13 cellular contexts compared by ENCODE assay signal in the genomic region with DNA sequence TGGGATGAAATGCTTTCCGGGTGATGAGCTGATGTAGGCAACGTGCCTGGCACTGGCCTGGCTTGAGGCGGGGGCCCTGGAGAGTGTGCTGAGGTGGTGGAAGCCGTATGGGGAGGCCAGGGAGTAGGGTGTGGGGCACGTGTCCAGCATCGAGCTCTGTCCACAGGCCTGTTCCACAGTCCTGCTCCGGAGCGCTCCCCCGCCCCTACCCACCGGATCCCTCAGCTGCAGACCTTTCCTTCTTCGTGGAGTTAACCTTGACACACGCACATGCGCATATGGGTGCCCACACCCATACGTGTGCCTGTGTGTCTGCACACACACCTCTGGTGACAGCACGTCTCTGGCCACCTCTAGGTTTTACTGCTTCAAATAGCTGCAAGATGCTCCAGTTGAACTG. TPM values are rescaled to one million over a fixed set of nuclear protein-coding genes. Genes with fewer than 3 reads are reported as not detected.
DNase-seq lines count a peak whose midpoint lies in the region; ATAC-seq, FAIRE-seq and TF ChIP-seq lines count a peak whose summit lies in the region.
"Had no signal": no experiment of that assay in that cellular context is flagged by ENCODE, and none has a peak within 500 bp of the region (broad histone marks: within the 10 kb centered on the region; RNA-seq: fewer than 3 reads in every experiment).

No MANE protein-coding gene starts in this region.

- DNase-seq in cardiac septum (ENCODE audit: low spot score) (peak; percentile 54), left cardiac atrium (no peak), epidermal melanocyte (ENCODE audit: insufficient read length, low spot score) (peak; percentile 17), sciatic nerve (ENCODE audit: low spot score) (peak; percentile 42), urothelium cell line (ENCODE audit: low spot score) (no peak), endothelial cell (ENCODE audit: low spot score) (no peak), Calu3 (no peak)
- DNase-seq in stimulated activated CD4-positive, alpha-beta T cell treated with anti-CD3 and anti-CD28 coated beads, Interleukin-2, amount 100 ng/mL, for 48 hours = no peak
- DNase-seq: AML-193; CD4-positive, CD25-positive, alpha-beta regulatory T cell had no signal

- H3K36me3 Mint-ChIP-seq in endothelial cell (ENCODE audit: low read depth, unreplicated experiment) (no peaks in the 10 kb centered on the region), Calu3 (ENCODE audit: insufficient read depth, unreplicated experiment) (no peaks in the 10 kb centered on the region)
- H3K36me3 Mint-ChIP-seq: CD4-positive, CD25-positive, alpha-beta regulatory T cell had no signal

- H3K27me3 Mint-ChIP-seq in endothelial cell (ENCODE audit: unreplicated experiment) = peaks cover 6% of the 10 kb centered on the region
- no peaks in the 10 kb centered on the region for H3K27me3 Mint-ChIP-seq in Calu3 (ENCODE audit: unreplicated experiment)

- CTCF ChIA-PET in Calu3 (lab: Charles Lee) = no interaction called here

- intact Hi-C loops in cardiac septum (cut with DNase I) = no loop called here
- intact Hi-C loops in left cardiac atrium (cut with DNase I) = no loop called here
- intact Hi-C loops in sciatic nerve (cut with DNase I) = no loop called here
- intact Hi-C loops in Calu3 (cut with micrococcal nuclease; ENCODE audit: unreplicated experiment) = no loop called here

- no peaks in the 10 kb centered on the region for H3K4me1 Mint-ChIP-seq in endothelial cell (ENCODE audit: unreplicated experiment)
- peaks cover 33% of the 10 kb centered on the region for H3K4me1 Mint-ChIP-seq in Calu3 (ENCODE audit: low read depth, unreplicated experiment)
- H3K4me1 Mint-ChIP-seq: CD4-positive, CD25-positive, alpha-beta regulatory T cell had no signal

- FAIRE-seq in urothelium cell line (lab: Jason Lieb, UNC) = peak; percentile 66
- FAIRE-seq: GM12878, GM18507 had no signal

- no TSS peak for BruUV-seq in Calu3 (replicated peaks; lab: Mats Ljungman, UMichigan)

- H3K9me3 Mint-ChIP-seq in endothelial cell (ENCODE audit: unreplicated experiment) = no peaks in the 10 kb centered on the region
- no peaks in the 10 kb centered on the region for H3K9me3 Mint-ChIP-seq in Calu3 (ENCODE audit: low read depth, unreplicated experiment)

- no peak overlapping the region for H3K27ac Mint-ChIP-seq in endothelial cell (ENCODE audit: unreplicated experiment)
- H3K27ac Mint-ChIP-seq in Calu3 (ENCODE audit: unreplicated experiment) = no peak overlapping the region

- TF ChIP-seq CTCF in endothelial cell (IDR thresholded peaks at IDR 0.05; ENCODE audit: unreplicated experiment) = no peak
- no peak for TF ChIP-seq CTCF in Calu3 (IDR thresholded peaks at IDR 0.05; ENCODE audit: unreplicated experiment)

- H3K4me3 Mint-ChIP-seq in endothelial cell (ENCODE audit: unreplicated experiment) (no peak overlapping the region), Calu3 (ENCODE audit: low read depth, unreplicated experiment) (no peak overlapping the region)
- H3K4me3 Mint-ChIP-seq: CD4-positive, CD25-positive, alpha-beta regulatory T cell had no signal

- ATAC-seq in left cardiac atrium (no peak), sciatic nerve (no peak)
- ATAC-seq: GM12878 had no signal

RNA-seq across cellular contexts. Expression of a gene that starts 49.3 kb away (rescaled TPM):
- total RNA-seq in cardiac septum (2.8 TPM), left cardiac atrium (1 to 10 TPM; 3.7 to 3.9 TPM), sciatic nerve (37.4 TPM), endothelial cell (ENCODE audit: unreplicated experiment) (4.7 TPM), Calu3 (2022) (not detected in 2 replicates)
- total RNA-seq: CD4-positive, CD25-positive, alpha-beta regulatory T cell; G401 had no signal

Comparison
In these comparisons a context has a peak if more than half of its experiments do, and no peak if none do; other contexts are left out.
1. DNase-seq: peak in cardiac septum (single experiment), epidermal melanocyte (single experiment) and sciatic nerve (single experiment); none in left cardiac atrium (single experiment), urothelium cell line (single experiment), endothelial cell (single experiment), stimulated activated CD4-positive, alpha-beta T cell treated with anti-CD3 and anti-CD28 coated beads, Interleukin-2, amount 100 ng/mL, for 48 hours (0 of 2) and Calu3 (single experiment).